ENCODE assay signal across 8 cellular contexts in genomic region chrX:74133156-74133796, GRCh38.
DNase-seq lines count a peak whose midpoint lies in the region; ATAC-seq and TF ChIP-seq lines count a peak whose summit lies in the region.

No MANE protein-coding gene starts in this region.

- H3K27me3 ChIP-seq in Peyer's patch, result no peaks in the 10 kb centered on the region

- no peak overlapping the region for H3K4me3 ChIP-seq in LNCaP clone FGC (ENCODE audit: low read depth, low read length)
- H3K4me3 ChIP-seq in Peyer's patch, result no peak overlapping the region

- H3K27ac ChIP-seq in Peyer's patch, result no peak overlapping the region

- no peaks in the 10 kb centered on the region for H3K9me3 ChIP-seq in Peyer's patch

- H3K36me3 Mint-ChIP-seq in effector memory CD8-positive, alpha-beta T cell (ENCODE audit: insufficient read depth), result no peaks in the 10 kb centered on the region
- peaks cover 13% of the 10 kb centered on the region for H3K36me3 Mint-ChIP-seq in memory B cell

- no peak overlapping the region for H3K4me3 Mint-ChIP-seq in effector memory CD8-positive, alpha-beta T cell
- H3K4me3 Mint-ChIP-seq in memory B cell, result no peak overlapping the region

- no peaks in the 10 kb centered on the region for H3K4me1 ChIP-seq in Peyer's patch

- H3K27me3 Mint-ChIP-seq in effector memory CD8-positive, alpha-beta T cell, result no peaks in the 10 kb centered on the region
- no peaks in the 10 kb centered on the region for H3K27me3 Mint-ChIP-seq in memory B cell

- ATAC-seq in GM19455 (IDR thresholded peaks at IDR 0.05; ENCODE audit: unreplicated experiment), result peak; percentile 86
- ATAC-seq in effector memory CD8-positive, alpha-beta T cell (replicated peaks), result no peak
- ATAC-seq in memory B cell (ENCODE audit: low read depth), result no peak

- DNase-seq in DMS79 treated with DMSO at 0.1 percent for 48 hours (lab: John Stamatoyannopoulos, UW) (peak; percentile 31), LNCaP clone FGC (ENCODE audit: low read depth) (peak; percentile 22), Peyer's patch (peak in 1 of 3 donors; percentile 53), memory B cell (ENCODE audit: low spot score in 2 of 2) (peak; percentile 6 to 14)
- peak; percentile 3 to 19 (median 15) for DNase-seq in effector memory CD8-positive, alpha-beta T cell
- DNase-seq in activated CD4-positive, CD25-positive, alpha-beta regulatory T cell treated with anti-CD3 and anti-CD28 coated beads, Interleukin-2, amount 50 U/mL, for 72 hours, result no peak
- DNase-seq in activated T-cell treated with anti-CD3 and anti-CD28 coated beads, Interleukin-2, amount 50 U/mL, for 48 hours, result no peak

- peak; percentile 56 for TF ChIP-seq CTCF in LNCaP clone FGC (IDR thresholded peaks at IDR 0.05; ENCODE audit: control insufficient read depth, extremely low read depth, insufficient read depth)
- TF ChIP-seq CTCF in Peyer's patch (IDR thresholded peaks at IDR 0.05), result peak; percentile 50 to 84 (median 62)

- no peaks in the 10 kb centered on the region for H3K4me1 Mint-ChIP-seq in effector memory CD8-positive, alpha-beta T cell (ENCODE audit: low read depth in 2 of 2)
- H3K4me1 Mint-ChIP-seq in memory B cell, result no peaks in the 10 kb centered on the region

- H3K9me3 Mint-ChIP-seq in effector memory CD8-positive, alpha-beta T cell, result no peaks in the 10 kb centered on the region
- no peaks in the 10 kb centered on the region for H3K9me3 Mint-ChIP-seq in memory B cell

- no peaks in the 10 kb centered on the region for H3K36me3 ChIP-seq in Peyer's patch

- no peak overlapping the region for H3K27ac Mint-ChIP-seq in effector memory CD8-positive, alpha-beta T cell
- no peak overlapping the region for H3K27ac Mint-ChIP-seq in memory B cell

- TF ChIP-seq POLR2A in Peyer's patch (IDR thresholded peaks at IDR 0.05), result no peak

Comparison
In these comparisons a context has a peak if more than half of its experiments do, and no peak if none do; other contexts are left out.
1. DNase-seq: peak in DMS79 treated with DMSO at 0.1 percent for 48 hours (single experiment), LNCaP clone FGC (single experiment), effector memory CD8-positive, alpha-beta T cell (3 of 3) and memory B cell (2 of 2); none in activated CD4-positive, CD25-positive, alpha-beta regulatory T cell treated with anti-CD3 and anti-CD28 coated beads, Interleukin-2, amount 50 U/mL, for 72 hours (single experiment) and activated T-cell treated with anti-CD3 and anti-CD28 coated beads, Interleukin-2, amount 50 U/mL, for 48 hours (0 of 2).